Comparison of ENCODE assay signal across 29 cellular contexts in genomic region chr11:18907391-18907790, GRCh38. TPM values are rescaled to one million over a fixed set of nuclear protein-coding genes. Genes with fewer than 3 reads are reported as not detected.
"Had no signal": no experiment of that assay in that cellular context is flagged by ENCODE, and none has a peak within 500 bp of the region (broad histone marks: within the 10 kb centered on the region; RNA-seq: fewer than 3 reads in every experiment).

No MANE protein-coding gene starts in this region.

- H3K36me3 Mint-ChIP-seq: activated naive CD8-positive, alpha-beta T cell; stimulated activated effector memory CD8-positive, alpha-beta T cell treated with anti-CD3 and anti-CD28 coated beads, Interleukin-12 subunit alpha, Interleukin-12 subunit beta, amount 100 ng/mL, for 72 hours had no signal

- H3K4me1 Mint-ChIP-seq: stimulated activated effector memory CD8-positive, alpha-beta T cell treated with anti-CD3 and anti-CD28 coated beads, Interleukin-12 subunit alpha, Interleukin-12 subunit beta, amount 100 ng/mL, for 72 hours; stimulated activated naive CD8-positive, alpha-beta T cell treated with anti-CD3 and anti-CD28 coated beads, Interleukin-15, amount 100 ng/mL, for 72 hours had no signal

- H3K4me3 ChIP-seq: cardiac muscle cell, hepatocyte, mucosa of descending colon, tibial artery had no signal

- H3K27ac Mint-ChIP-seq: activated naive CD8-positive, alpha-beta T cell; activated T-helper 2 cell treated with anti-CD3 and anti-CD28 coated beads, Interferon-gamma antibody, Interleukin-2, Interleukin-4, amounts not matched to agents 10 μg/mL and 5 μg/mL and 100 μg/mL, durations not matched to agents 14 hours and 24 hours and 36 hours; nephron progenitor cell; stimulated activated effector memory CD8-positive, alpha-beta T cell treated with anti-CD3 and anti-CD28 coated beads, Interleukin-12 subunit alpha, Interleukin-12 subunit beta, amount 100 ng/mL, for 72 hours; stimulated activated naive CD8-positive, alpha-beta T cell treated with anti-CD3 and anti-CD28 coated beads, Interleukin-15, amount 100 ng/mL, for 72 hours; T-helper 1 cell treated with Interleukin-12 subunit alpha and Interleukin-12 subunit beta and Interleukin-4 antibody, amounts not matched to agents 30 μg/mL and 1 μg/mL, for 36 hours had no signal

- DNase-seq: activated CD4-positive, alpha-beta T cell treated with anti-CD3 and anti-CD28 coated beads for 4 hours; activated CD4-positive, alpha-beta T cell treated with anti-CD3 and anti-CD28 coated beads, Interleukin-2, amount 50 U/mL, for 48 hours; activated CD4-positive, CD25-positive, alpha-beta regulatory T cell; activated CD8-positive, alpha-beta memory T cell treated with anti-CD3 and anti-CD28 coated beads, Interleukin-2, amount 50 U/mL, for 48 hours; activated naive CD4-positive, alpha-beta T cell; activated T-cell treated with anti-CD3 and anti-CD28 coated beads, Interleukin-2, amount 50 U/mL, for 4 hours; glutamatergic neuron; left cardiac atrium; mesenchymal stem cell; mucosa of descending colon; nephron progenitor cell; small intestine; stimulated activated CD4-positive, alpha-beta T cell treated with anti-CD3 and anti-CD28 coated beads, Interleukin-2, amount 100 ng/mL, for 24 hours; stimulated activated naive CD8-positive, alpha-beta T cell treated with anti-CD3 and anti-CD28 coated beads, Interleukin-15, amount 100 ng/mL, for 72 hours; T1000; tibial artery had no signal

- H3K27me3 ChIP-seq: cardiac muscle cell, hepatocyte, tibial artery had no signal

- H3K27me3 Mint-ChIP-seq: activated naive CD8-positive, alpha-beta T cell had no signal

- H3K4me3 Mint-ChIP-seq: activated naive CD8-positive, alpha-beta T cell; activated T-cell treated with anti-CD3 and anti-CD28 coated beads, Interleukin-2, amount 50 U/mL, for 4 hours; nephron progenitor cell; stimulated activated effector memory CD8-positive, alpha-beta T cell treated with anti-CD3 and anti-CD28 coated beads, Interleukin-12 subunit alpha, Interleukin-12 subunit beta, amount 100 ng/mL, for 72 hours; stimulated activated naive CD8-positive, alpha-beta T cell treated with anti-CD3 and anti-CD28 coated beads, Interleukin-15, amount 100 ng/mL, for 72 hours; T-helper 1 cell treated with Interleukin-12 subunit alpha and Interleukin-12 subunit beta and Interleukin-4 antibody, amounts not matched to agents 30 μg/mL and 1 μg/mL, for 36 hours had no signal

- H3K9me3 Mint-ChIP-seq: activated T-cell treated with anti-CD3 and anti-CD28 coated beads, Interleukin-2, amount 50 U/mL, for 4 hours; activated T-helper 2 cell treated with anti-CD3 and anti-CD28 coated beads, Interferon-gamma antibody, Interleukin-2, Interleukin-4, amounts not matched to agents 10 μg/mL and 5 μg/mL and 100 μg/mL, durations not matched to agents 14 hours and 24 hours and 36 hours; stimulated activated effector memory CD8-positive, alpha-beta T cell treated with anti-CD3 and anti-CD28 coated beads, Interleukin-12 subunit alpha, Interleukin-12 subunit beta, amount 100 ng/mL, for 72 hours; stimulated activated naive CD8-positive, alpha-beta T cell treated with anti-CD3 and anti-CD28 coated beads, Interleukin-15, amount 100 ng/mL, for 72 hours; T-helper 1 cell treated with Interleukin-12 subunit alpha and Interleukin-12 subunit beta and Interleukin-4 antibody, amounts not matched to agents 30 μg/mL and 1 μg/mL, for 36 hours had no signal

- ATAC-seq: activated T-cell treated with anti-CD3 and anti-CD28 coated beads, Interleukin-2, amount 50 U/mL, for 4 hours; left cardiac atrium; mucosa of descending colon; sciatic nerve; stimulated activated effector memory CD8-positive, alpha-beta T cell treated with anti-CD3 and anti-CD28 coated beads, Interleukin-12 subunit alpha, Interleukin-12 subunit beta, amount 100 ng/mL, for 72 hours; stimulated activated naive CD8-positive, alpha-beta T cell treated with anti-CD3 and anti-CD28 coated beads, Interleukin-15, amount 100 ng/mL, for 72 hours had no signal

- FAIRE-seq: frontal cortex, small intestine had no signal

- H3K36me3 ChIP-seq: cardiac muscle cell, tibial artery had no signal

RNA-seq across cellular contexts. Expression of gene MRGPRX1, which starts 31.8 kb away (rescaled TPM):
- total RNA-seq: activated CD8-positive, alpha-beta memory T cell treated with anti-CD3 and anti-CD28 coated beads for 36 hours; activated T-cell treated with anti-CD3 and anti-CD28 coated beads, Interleukin-2, amount 50 U/mL, for 4 hours; activated T-helper 2 cell treated with anti-CD3 and anti-CD28 coated beads, Interferon-gamma antibody, Interleukin-2, Interleukin-4, amounts not matched to agents 10 μg/mL and 5 μg/mL and 100 μg/mL, durations not matched to agents 14 hours and 24 hours and 36 hours; cardiac muscle cell; cerebellum; frontal cortex; hepatocyte; left cardiac atrium; liver; mucosa of descending colon; pulmonary artery endothelial cell; sciatic nerve; ureter had no signal
